Comparison of ENCODE assay signal across 23 cellular contexts in genomic region chr6:161608771-161609170, GRCh38.
"Had no signal": no experiment of that assay in that cellular context is flagged by ENCODE, and none has a peak within 500 bp of the region (broad histone marks: within the 10 kb centered on the region; RNA-seq: fewer than 3 reads in every experiment).

No MANE protein-coding gene starts in this region.

- H3K27me3 ChIP-seq: colonic mucosa, dorsolateral prefrontal cortex, esophagus muscularis mucosa, esophagus squamous epithelium, foreskin keratinocyte, gastrocnemius medialis, gastroesophageal sphincter, heart left ventricle, heart right ventricle had no signal

- H3K9me3 ChIP-seq: colonic mucosa, esophagus squamous epithelium, gastrocnemius medialis had no signal

- H3K27ac ChIP-seq: colonic mucosa, coronary artery, dorsolateral prefrontal cortex, epithelial cell of prostate, esophagus muscularis mucosa, esophagus squamous epithelium, foreskin keratinocyte, gastrocnemius medialis, gastroesophageal sphincter, heart left ventricle, heart right ventricle had no signal

- DNase-seq: colonic mucosa; cortex of kidney; dermis blood vessel endothelial cell; dorsolateral prefrontal cortex; effector CD4-positive, alpha-beta T cell; effector CD8-positive, alpha-beta T cell; effector memory CD4-positive, alpha-beta T cell; effector memory CD8-positive, alpha-beta T cell; endodermal cell; erythroblast; esophagus squamous epithelium; foreskin fibroblast; foreskin keratinocyte; foreskin melanocyte; gastrocnemius medialis; glutamatergic neuron; head of caudate nucleus; heart left ventricle; heart right ventricle had no signal

- H3K36me3 ChIP-seq: colonic mucosa, esophagus muscularis mucosa, esophagus squamous epithelium, gastrocnemius medialis, gastroesophageal sphincter, heart left ventricle, heart right ventricle had no signal

- H3K4me3 ChIP-seq: colonic mucosa, coronary artery, dorsolateral prefrontal cortex, esophagus muscularis mucosa, esophagus squamous epithelium, gastrocnemius medialis, gastroesophageal sphincter, heart left ventricle, heart right ventricle had no signal
